ENCODE assay signal across 8 cellular contexts in the genomic region with DNA sequence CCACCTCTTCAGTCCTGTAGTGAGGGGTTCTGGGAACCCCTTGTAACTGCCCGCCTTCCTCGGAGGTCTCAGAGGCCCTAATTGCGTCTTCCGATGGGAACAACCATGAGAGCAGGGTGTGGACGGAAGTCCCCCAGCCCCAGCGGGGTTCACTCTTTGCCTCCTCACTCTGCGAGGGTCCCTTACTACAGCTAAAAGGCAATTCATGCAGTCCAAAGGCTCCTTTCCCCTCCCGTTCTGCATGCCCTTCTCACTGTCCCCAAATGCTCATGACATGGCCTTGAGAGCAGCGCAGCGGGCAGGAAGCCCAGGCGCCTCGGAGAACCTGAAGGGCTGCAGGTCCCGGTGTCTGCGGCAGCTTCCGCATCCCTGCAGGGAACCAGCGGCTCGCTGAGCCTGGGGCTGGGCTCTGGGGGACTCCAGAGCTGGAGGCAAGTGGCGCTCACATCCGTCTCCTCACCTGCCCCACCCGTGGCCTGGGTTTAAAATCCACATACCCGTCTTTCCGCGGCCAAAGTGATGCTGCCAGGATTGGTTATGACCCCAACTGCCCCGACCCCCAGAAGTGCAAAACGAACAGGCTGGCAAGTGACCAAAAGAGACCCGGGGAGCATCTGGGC. TPM values are rescaled to one million over a fixed set of nuclear protein-coding genes. Genes with fewer than 3 reads are reported as not detected.
DNase-seq lines count a peak whose midpoint lies in the region; ATAC-seq, FAIRE-seq and TF ChIP-seq lines count a peak whose summit lies in the region.

No MANE protein-coding gene starts in this region.

- no peak for ATAC-seq in GM19351 (IDR thresholded peaks at IDR 0.05; ENCODE audit: unreplicated experiment)

- H3K36me3 ChIP-seq in PC-9 (ENCODE audit: low read depth) (no peaks in the 10 kb centered on the region), cardiac muscle cell (no peaks in the 10 kb centered on the region), neuron (ENCODE audit: insufficient read depth, low read length) (no peaks in the 10 kb centered on the region)

- intact Hi-C loops in PC-9 (cut with micrococcal nuclease; ENCODE audit: unreplicated experiment), result no loop called here

- no peak overlapping the region for H3K4me2 ChIP-seq in PC-9

- H3F3A ChIP-seq in PC-9 (ENCODE audit: insufficient read depth, low read depth), result peaks cover 38% of the 10 kb centered on the region

- H3K4me1 ChIP-seq in PC-9 (replicated peaks; ENCODE audit: insufficient read depth) (peaks cover 41% of the 10 kb centered on the region), cardiac muscle cell (ENCODE audit: low read depth) (peaks cover 3% of the 10 kb centered on the region), neuron (ENCODE audit: insufficient read depth, low read length) (peaks cover 9% of the 10 kb centered on the region)

- no peak for FAIRE-seq in frontal cortex (lab: Jason Lieb, UNC)

- TF ChIP-seq CTCF in AG04450 (IDR thresholded peaks at IDR 0.05; ENCODE audit: low read depth, low read length) (no peak), PC-9 (conservative IDR thresholded peaks at IDR 0.05) (no peak), cardiac muscle cell (IDR thresholded peaks at IDR 0.05; ENCODE audit: low read depth, low read length) (no peak)

- no TSS peak for BruUV-seq in PC-9 (replicated peaks; lab: Mats Ljungman, UMichigan)

- no peak overlapping the region for H3K27ac ChIP-seq in AG04450 (ENCODE audit: low read depth, low read length)
- peak overlapping the region; percentile 97; the same call in 1 of the 2 replicates for H3K27ac ChIP-seq in PC-9
- no peak overlapping the region for H3K27ac ChIP-seq in cardiac muscle cell

- peak overlapping the region; percentile 45 for H3K4me3 ChIP-seq in AG04450 (ENCODE audit: low read depth, low read length)
- H3K4me3 ChIP-seq in PC-9, result no peak overlapping the region
- H3K4me3 ChIP-seq in cardiac muscle cell, result peak overlapping the region; percentile 33
- H3K4me3 ChIP-seq in neuron (ENCODE audit: low read length), result peak overlapping the region; percentile 15

- H3K27me3 ChIP-seq in AG04450 (ENCODE audit: control insufficient read depth, insufficient read depth, low read length) (peaks cover 47% of the 10 kb centered on the region), PC-9 (ENCODE audit: insufficient read depth, low read depth) (no peaks in the 10 kb centered on the region), cardiac muscle cell (peaks cover 92% of the 10 kb centered on the region), neuron (ENCODE audit: insufficient read depth, low read length) (peaks cover 73% of the 10 kb centered on the region)

- no peaks in the 10 kb centered on the region; the same call in 1 of the 2 replicates for H3K9me3 ChIP-seq in AG04450 (ENCODE audit: control insufficient read depth, insufficient read depth, low read length)
- H3K9me3 ChIP-seq in PC-9 (ENCODE audit: insufficient read depth, low read depth), result no peaks in the 10 kb centered on the region
- no peaks in the 10 kb centered on the region for H3K9me3 ChIP-seq in cardiac muscle cell (ENCODE audit: low read depth)
- H3K9me3 ChIP-seq in neuron (ENCODE audit: low read length), result peaks cover 2% of the 10 kb centered on the region

- POLR2A ChIA-PET in AG04450 (lab: Yijun Ruan, JAX), result no interaction called here
- POLR2A ChIA-PET in PC-9 (lab: Charles Lee; ENCODE audit: unreplicated experiment), result no interaction called here

- no peak overlapping the region for H2AFZ ChIP-seq in PC-9
- H2AFZ ChIP-seq in neuron (ENCODE audit: low read depth, low read length), result no peak overlapping the region

- no peaks in the 10 kb centered on the region for H3K79me2 ChIP-seq in PC-9 (ENCODE audit: low read depth)

- H4K20me1 ChIP-seq in PC-9 (ENCODE audit: insufficient read depth), result no peaks in the 10 kb centered on the region

- DNase-seq in AG04450 (ENCODE audit: low read depth, low spot score) (no peak), PC-9 (no peak), cardiac muscle cell (ENCODE audit: low read depth in 1 of 2, low spot score in 1 of 2) (peak in 1 of 2 donors; percentile 40), HuH-7 (ENCODE audit: low spot score) (no peak), hippocampal formation (lab: John Stamatoyannopoulos, UW) (no peak), frontal cortex (ENCODE audit: low spot score in 2 of 2) (no peak)

- CTCF ChIA-PET in AG04450 (lab: Charles Lee) (no interaction called here), PC-9 (lab: Charles Lee) (no interaction called here)

- no peaks in the 10 kb centered on the region for H3K9me2 ChIP-seq in PC-9 (ENCODE audit: insufficient read depth)

RNA-seq across cellular contexts. Expression of a gene that starts 0.5 kb away (rescaled TPM):
- polyA plus RNA-seq in AG04450 (2011; rRNA removed), result 0.17 TPM in 1 of 2 replicates, not detected in the other
- not detected in 2 replicates for polyA minus RNA-seq in AG04450 (2011; rRNA and poly(A)+ RNA removed)
- not detected in 2 replicates for total RNA-seq in PC-9 (2021)
- total RNA-seq in cardiac muscle cell, result not detected in 2 replicates
- polyA plus RNA-seq in cardiac muscle cell, result not detected in 2 replicates
- total RNA-seq in frontal cortex, result 1.6 TPM

RNA-seq across cellular contexts. Expression of a gene that starts 54.4 kb away (rescaled TPM):
- polyA plus RNA-seq in AG04450 (2011; rRNA removed) (398 and 553 TPM in 2 replicates), cardiac muscle cell (185 and 240 TPM in 2 replicates)
- 339 and 474 TPM in 2 replicates for polyA minus RNA-seq in AG04450 (2011; rRNA and poly(A)+ RNA removed)
- total RNA-seq in PC-9 (2021) (42.2 and 47.9 TPM in 2 replicates), cardiac muscle cell (212 and 450 TPM in 2 replicates), frontal cortex (33.0 TPM)
